Comparison of ENCODE assay signal across 9 cellular contexts in genomic region chr7:143444063-143444782, GRCh38. TPM values are rescaled to one million over a fixed set of nuclear protein-coding genes. Genes with fewer than 3 reads are reported as not detected.
"Had no signal": no experiment of that assay in that cellular context is flagged by ENCODE, and none has a peak within 500 bp of the region (broad histone marks: within the 10 kb centered on the region; RNA-seq: fewer than 3 reads in every experiment).

No MANE protein-coding gene starts in this region.

- H3K4me3 ChIP-seq: GM23338 had no signal

- H3K4me2 ChIP-seq: GM23338 had no signal

- FAIRE-seq: H1, H54, HTR-8/SVneo had no signal

- ATAC-seq: GM23338 had no signal

- H2AFZ ChIP-seq: GM23338 had no signal

- DNase-seq: H9, HCEC 1CT, KBM-7 had no signal

RNA-seq across cellular contexts. Expression of gene TAS2R60, which starts 1.0 kb away (rescaled TPM):
- total RNA-seq: H9, HT-29 had no signal
- polyA plus RNA-seq: IgD-negative memory B cell had no signal

RNA-seq across cellular contexts. Expression of gene TAS2R41, which starts 33.5 kb away (rescaled TPM):
- total RNA-seq: H1, H9, HT-29 had no signal
- polyA plus RNA-seq: GM23338, IgD-negative memory B cell had no signal
